In genomic region chr13:32142956-32143375, GRCh38 we compare ENCODE assay signal across 12 cellular contexts.
DNase-seq lines count a peak whose midpoint lies in the region; ATAC-seq and TF ChIP-seq lines count a peak whose summit lies in the region.
"Had no signal": no experiment of that assay in that cellular context is flagged by ENCODE, and none has a peak within 500 bp of the region (broad histone marks: within the 10 kb centered on the region; RNA-seq: fewer than 3 reads in every experiment).

No MANE protein-coding gene starts in this region.

- H3K9me2 ChIP-seq in PC-9 (ENCODE audit: insufficient read depth) = no peaks in the 10 kb centered on the region

- intact Hi-C loops in PC-9 (cut with micrococcal nuclease; ENCODE audit: unreplicated experiment) = no loop called here

- no peak overlapping the region for H2AFZ ChIP-seq in PC-9

- no peaks in the 10 kb centered on the region for H4K20me1 ChIP-seq in PC-9 (ENCODE audit: insufficient read depth)

- no peaks in the 10 kb centered on the region for H3K79me2 ChIP-seq in PC-9 (ENCODE audit: low read depth)

- H3K36me3 ChIP-seq in PC-9 (ENCODE audit: low read depth) = no peaks in the 10 kb centered on the region

- no TSS peak for BruUV-seq in PC-9 (replicated peaks; lab: Mats Ljungman, UMichigan)

- TF ChIP-seq CTCF in PC-9 (conservative IDR thresholded peaks at IDR 0.05) (no peak), foreskin fibroblast (IDR thresholded peaks at IDR 0.05; ENCODE audit: low read depth, low read length) (no peak)

- H3K27me3 ChIP-seq in PC-9 (ENCODE audit: insufficient read depth, low read depth) = no peaks in the 10 kb centered on the region
- H3K27me3 ChIP-seq: heart right ventricle had no signal

- peaks cover 10% of the 10 kb centered on the region; the same call in 1 of the 2 replicates for H3K4me1 ChIP-seq in PC-9 (replicated peaks; ENCODE audit: insufficient read depth)

- H3F3A ChIP-seq in PC-9 (ENCODE audit: insufficient read depth, low read depth) = no peaks in the 10 kb centered on the region

- DNase-seq in NOMO-1 treated with DMSO at 0.1 percent for 48 hours (lab: John Stamatoyannopoulos, UW; ENCODE audit: unreplicated experiment) (peak; percentile 29), NOMO-1 treated with dmso at 0.1 percent for 144 hours (lab: John Stamatoyannopoulos, UW; ENCODE audit: unreplicated experiment) (no peak), PC-9 (peak; percentile 8 to 59), foreskin fibroblast (peak; percentile 77 to 78), skeletal muscle cell (ENCODE audit: low read depth) (peak; percentile 48), MV-4-11 (lab: John Stamatoyannopoulos, UW) (no peak)
- DNase-seq: heart right ventricle, NCI-H187 treated with DMSO at 0.1 percent for 48 hours had no signal

- H3K27ac ChIP-seq in PC-9 = no peak overlapping the region
- H3K27ac ChIP-seq: SK-N-MC had no signal

- ATAC-seq in HG02642 (IDR thresholded peaks at IDR 0.05; ENCODE audit: poor library complexity, unreplicated experiment) (no peak), GM19023 (IDR thresholded peaks at IDR 0.05; ENCODE audit: unreplicated experiment) (no peak)
- ATAC-seq: GM12878 had no signal

- CTCF ChIA-PET in PC-9 (lab: Charles Lee) = no interaction called here

- H3K4me3 ChIP-seq in PC-9 = no peak overlapping the region
- H3K4me3 ChIP-seq in foreskin fibroblast (ENCODE audit: low read depth in 1 of 2, low read length in 2 of 2) = no peak overlapping the region
- no peak overlapping the region for H3K4me3 ChIP-seq in skeletal muscle cell (ENCODE audit: low read depth, low read length)
- H3K4me3 ChIP-seq: GM12878, heart right ventricle, SK-N-MC had no signal

- POLR2A ChIA-PET in PC-9 (lab: Charles Lee; ENCODE audit: unreplicated experiment) = no interaction called here

- H3K4me2 ChIP-seq in PC-9 = peak overlapping the region; percentile 18; the same call in 1 of the 2 replicates

- no peaks in the 10 kb centered on the region for H3K9me3 ChIP-seq in PC-9 (ENCODE audit: insufficient read depth, low read depth)
- H3K9me3 ChIP-seq: heart right ventricle had no signal

Comparison
In these comparisons a context has a peak if more than half of its experiments do, and no peak if none do; other contexts are left out.
1. DNase-seq: peak in NOMO-1 treated with DMSO at 0.1 percent for 48 hours (single experiment), PC-9 (2 of 2), foreskin fibroblast (2 of 2) and skeletal muscle cell (single experiment); none in NOMO-1 treated with dmso at 0.1 percent for 144 hours (single experiment) and MV-4-11 (single experiment).